Comparison of ENCODE assay signal across 9 cellular contexts in the genomic region with DNA sequence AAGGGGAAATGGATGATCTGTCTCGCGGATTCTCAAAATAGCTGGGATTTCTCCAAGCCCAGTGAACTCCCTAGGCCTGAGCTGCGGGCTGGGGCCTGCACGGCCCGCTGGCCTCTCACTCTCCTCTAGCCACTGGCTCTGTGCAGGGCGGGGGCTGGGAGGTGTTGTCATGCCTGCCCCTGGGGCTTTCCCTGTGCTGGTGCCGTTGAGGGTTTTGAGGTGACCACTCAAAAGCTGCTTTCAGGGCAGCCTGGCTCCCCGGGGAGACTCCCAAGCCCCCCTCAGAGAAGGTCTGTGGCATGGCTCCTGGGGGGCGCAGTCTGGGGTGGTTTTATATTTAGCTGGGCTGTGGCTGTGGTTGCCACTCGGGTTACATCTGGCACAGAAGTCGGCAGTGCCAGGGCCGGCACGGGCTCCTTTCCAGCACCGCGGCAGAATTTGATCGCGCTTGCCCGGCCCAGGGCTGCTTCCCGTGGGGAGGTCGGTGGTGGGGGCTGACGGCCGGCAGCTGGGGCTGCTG. TPM values are rescaled to one million over a fixed set of nuclear protein-coding genes. Genes with fewer than 3 reads are reported as not detected.
A peak's percentile ranks its signal among the peaks of the same experiment; 100 is the strongest.
DNase-seq lines count a peak whose midpoint lies in the region; ATAC-seq, FAIRE-seq and TF ChIP-seq lines count a peak whose summit lies in the region.
"Had no signal": no experiment of that assay in that cellular context is flagged by ENCODE, and none has a peak within 500 bp of the region (broad histone marks: within the 10 kb centered on the region; RNA-seq: fewer than 3 reads in every experiment).

No MANE protein-coding gene starts in this region.

- no peak overlapping the region for H3K9ac ChIP-seq in H1 (replicated peaks in 1 of 4; ENCODE audit: extremely low read depth in 1 of 4, low read depth in 3 of 4, low read length in 3 of 4)

- no peak for TF ChIP-seq RAD21 in H1 (IDR thresholded peaks at IDR 0.05 in 1 of 2, conservative IDR thresholded peaks at IDR 0.05 in 1 of 2; ENCODE audit: low read depth in 2 of 2, low read length in 2 of 2)

- H4K5ac ChIP-seq in H1 (ENCODE audit: insufficient read length, low read depth, low read length): no peak overlapping the region

- H3K14ac ChIP-seq in H1 (ENCODE audit: insufficient read length): no peak overlapping the region

- H2AK5ac ChIP-seq in H1 (ENCODE audit: low read depth, low read length): no peak overlapping the region

- H3K79me1 ChIP-seq in H1 (ENCODE audit: low read depth, low read length): peaks cover 7% of the 10 kb centered on the region

- H3K23me2 ChIP-seq in H1 (ENCODE audit: low read depth, low read length): no peaks in the 10 kb centered on the region

- peaks cover 4 to 16% of the 10 kb centered on the region in 2 experiments for H4K20me1 ChIP-seq in H1 (replicated peaks in 1 of 2; ENCODE audit: control insufficient read depth in 1 of 2, insufficient read depth in 2 of 2, low read length in 2 of 2)

- TF ChIP-seq CTCF in NB4 (IDR thresholded peaks at IDR 0.05; ENCODE audit: low read depth, low read length) (no peak), H1 (IDR thresholded peaks at IDR 0.05; ENCODE audit: control extremely low read depth in 1 of 3, insufficient read depth in 1 of 3, low read depth in 1 of 3, low read length in 3 of 3) (no peak)

- H3K4me3 ChIP-seq in NB4 (ENCODE audit: low read depth, low read length) (no peak overlapping the region), H1 (ENCODE audit: extremely low read depth in 1 of 4, insufficient read depth in 2 of 4, low read depth in 3 of 4, low read length in 4 of 4) (no peak overlapping the region), thymus (ENCODE audit: low read length) (no peak overlapping the region)

- no peak overlapping the region for H2BK15ac ChIP-seq in H1 (ENCODE audit: low read length)

- CTCF ChIA-PET in H1 (lab: Charles Lee; ENCODE audit: partially characterized antibody): interaction anchor here (2.0 to 3.1 kb wide), 3 partner anchors 10 to 12 kb away, joined by 9 to 13 read pairs (median 10); a partner anchor contains a TSS

- H3K18ac ChIP-seq in H1 (ENCODE audit: extremely low read depth, low read length): peak overlapping the region; percentile 10

- no peak for ATAC-seq in HG02973 (IDR thresholded peaks at IDR 0.05; ENCODE audit: unreplicated experiment)
- ATAC-seq in HG03139 (IDR thresholded peaks at IDR 0.05; ENCODE audit: unreplicated experiment): no peak

- H2BK12ac ChIP-seq in H1 (ENCODE audit: low read depth, low read length): 0 out of 2 replicates have a peak overlapping the region, but pooled peaks have one; percentile 12

- no peak overlapping the region for H3K27ac ChIP-seq in H1 (ENCODE audit: low read depth, low read length)
- H3K27ac ChIP-seq in thymus (ENCODE audit: low read depth): peak overlapping the region; percentile 43

- no peak for TF ChIP-seq EP300 in H1 (IDR thresholded peaks at IDR 0.05; ENCODE audit: borderline replicate concordance in 1 of 2, low read depth in 2 of 2, low read length in 2 of 2)

- peak overlapping the region; percentile 66; the same call in 1 of the 2 replicates for H2BK5ac ChIP-seq in H1 (ENCODE audit: low read depth, low read length)

- no peak for FAIRE-seq in H1 (lab: Jason Lieb, UNC)
- FAIRE-seq: TTC549 had no signal

- DNase-seq in NB4 (ENCODE audit: low read depth) (peak; percentile 28), H1 (ENCODE audit: low read depth in 1 of 2, low spot score in 2 of 2) (no peak), medulla oblongata (ENCODE audit: extremely low spot score) (peak; percentile 70), foreskin melanocyte (no peak)

- H3K23ac ChIP-seq in H1 (ENCODE audit: insufficient read length): no peak overlapping the region

- POLR2A ChIA-PET in H1 (lab: Charles Lee; ENCODE audit: partially characterized antibody): interaction anchor here (0.6 to 3.2 kb wide), 2 partner anchors 11 to 58 kb away, joined by 3 to 11 read pairs; a partner anchor contains a TSS

- H3K27me3 ChIP-seq in H1 (replicated peaks in 1 of 4; ENCODE audit: control insufficient read depth in 3 of 4, extremely low read depth in 1 of 4, insufficient read depth in 3 of 4, low read length in 3 of 4) (no peaks in the 10 kb centered on the region), thymus (ENCODE audit: control insufficient read depth, insufficient read depth) (no peaks in the 10 kb centered on the region)

- no peaks in the 10 kb centered on the region for H3K9me3 ChIP-seq in H1 (ENCODE audit: insufficient read depth in 2 of 2, low read depth in 1 of 2, low read length in 1 of 2)
- peaks cover 1% of the 10 kb centered on the region for H3K9me3 ChIP-seq in thymus (ENCODE audit: control insufficient read depth)

- H3K4ac ChIP-seq in H1 (replicated peaks; ENCODE audit: insufficient read length, low read depth, low read length): no peak overlapping the region

- peaks cover 0 to 44% (median 38%) of the 10 kb centered on the region in 4 experiments; a peak in 6 of 7 replicates for H3K4me1 ChIP-seq in H1 (replicated peaks in 1 of 4; ENCODE audit: control insufficient read depth in 3 of 4, insufficient read depth in 4 of 4, low read length in 3 of 4)
- no peaks in the 10 kb centered on the region for H3K4me1 ChIP-seq in thymus (ENCODE audit: control insufficient read depth, insufficient read depth, low read length)

- H2BK120ac ChIP-seq in H1 (replicated peaks; ENCODE audit: low read depth, low read length): no peak overlapping the region

- H3K36me3 ChIP-seq in H1 (ENCODE audit: control insufficient read depth in 2 of 4, insufficient read depth in 4 of 4, low read length in 3 of 4): peaks cover 0 to 16% (median 6%) of the 10 kb centered on the region in 4 experiments; a peak in 3 of 8 replicates
- H3K36me3 ChIP-seq in thymus (ENCODE audit: control insufficient read depth, insufficient read depth): peaks cover 48% of the 10 kb centered on the region

- no peak for TF ChIP-seq POLR2A in NB4 (IDR thresholded peaks at IDR 0.05; ENCODE audit: extremely low read depth, insufficient read length)
- TF ChIP-seq POLR2A in H1 (IDR thresholded peaks at IDR 0.05; ENCODE audit: control extremely low read depth in 1 of 2, low read depth in 2 of 2, low read length in 2 of 2): no peak

- H3K79me2 ChIP-seq in H1 (ENCODE audit: control insufficient read depth in 1 of 2, insufficient read depth in 2 of 2, low read length in 2 of 2): peaks cover 0 to 25% of the 10 kb centered on the region in 2 experiments; a peak in 1 of 4 replicates

- H3K56ac ChIP-seq in H1 (replicated peaks; ENCODE audit: insufficient read length, low read depth, low read length): no peak overlapping the region

- 84% methylated on average over 20 of the region's 22 CpGs; no CpG with 5 or more reads in 1 of the 2 experiments for WGBS in H1 (ENCODE audit: extremely low coverage in 1 of 2, insufficient coverage in 1 of 2, insufficient read length in 1 of 2, insufficient replicate concordance in 2 of 2, low coverage in 1 of 2, low lambda C conversion rate in 2 of 2, missing lambda C conversion rate in 1 of 2), 2 experiments
- WGBS in thymus: 84% methylated on average over 22 of the region's 22 CpGs

- no peak overlapping the region for H4K91ac ChIP-seq in H1 (replicated peaks; ENCODE audit: insufficient read length, low read length)

- no peak overlapping the region; a peak in 1 of 4 replicates for H3K4me2 ChIP-seq in H1 (ENCODE audit: insufficient read depth in 1 of 2, low read depth in 2 of 2, low read length in 2 of 2)

- no peak overlapping the region for H2BK20ac ChIP-seq in H1 (ENCODE audit: low read length)

- peak overlapping the region; percentile 68 for H4K8ac ChIP-seq in H1 (ENCODE audit: extremely low read depth, insufficient read depth, low read length)

- no peak overlapping the region for H2AFZ ChIP-seq in H1 (ENCODE audit: low read length)

RNA-seq across cellular contexts. Expression of a gene that starts 10.0 kb away (rescaled TPM):
- total RNA-seq in H1 (2021; fragmentation: NEBNext Ultra II Directional; extraction: Animal tissue kit (Norgen Biotek cat#: 25700)): 151 and 161 TPM in 2 replicates
- polyA plus RNA-seq in H1 (2011; rRNA removed): 740 and 777 TPM in 2 replicates
- polyA plus RNA-seq in H1 (2011; cell fraction: cytosol; rRNA removed): 516 TPM
- polyA plus RNA-seq in H1 (2011; cell fraction: nucleus; rRNA removed): 409 TPM
- 92.3 to 278 TPM (median 228 TPM) in 4 replicates for polyA plus RNA-seq in H1 (2012, experiment 1 of 2)
- polyA plus RNA-seq in H1 (2012, experiment 2 of 2): 239 TPM
- 244 TPM for polyA plus RNA-seq in H1 (2013, experiment 1 of 2)
- polyA plus RNA-seq in H1 (2013, experiment 2 of 2): 241 TPM
- polyA minus RNA-seq in H1 (2011; rRNA and poly(A)+ RNA removed): 37.4 and 68.2 TPM in 2 replicates
- 113 TPM for polyA minus RNA-seq in H1 (2011; cell fraction: cytosol; rRNA and poly(A)+ RNA removed)
- polyA minus RNA-seq in H1 (2011; cell fraction: nucleus; rRNA and poly(A)+ RNA removed): 93.4 TPM
- 216 TPM for polyA plus RNA-seq in thymus

RNA-seq across cellular contexts. Expression of a gene that starts 21.0 kb away (rescaled TPM):
- not detected in 2 replicates for total RNA-seq in H1 (2021; fragmentation: NEBNext Ultra II Directional; extraction: Animal tissue kit (Norgen Biotek cat#: 25700))
- not detected in 2 replicates for polyA plus RNA-seq in H1 (2011; rRNA removed)
- polyA plus RNA-seq in H1 (2011; cell fraction: cytosol; rRNA removed): not detected
- polyA plus RNA-seq in H1 (2011; cell fraction: nucleus; rRNA removed): not detected
- not detected in 4 replicates for polyA plus RNA-seq in H1 (2012, experiment 1 of 2)
- polyA plus RNA-seq in H1 (2012, experiment 2 of 2): not detected
- 0.04 TPM for polyA plus RNA-seq in H1 (2013, experiment 1 of 2)
- polyA plus RNA-seq in H1 (2013, experiment 2 of 2): 0.09 TPM
- not detected in 2 replicates for polyA minus RNA-seq in H1 (2011; rRNA and poly(A)+ RNA removed)
- not detected for polyA minus RNA-seq in H1 (2011; cell fraction: cytosol; rRNA and poly(A)+ RNA removed)
- polyA minus RNA-seq in H1 (2011; cell fraction: nucleus; rRNA and poly(A)+ RNA removed): not detected
- 2.3 TPM for polyA plus RNA-seq in thymus
- total RNA-seq: dermis microvascular lymphatic vessel endothelial cell had no signal

RNA-seq across cellular contexts. Expression of a gene that starts 32.5 kb away (rescaled TPM):
- 172 and 179 TPM in 2 replicates for total RNA-seq in H1 (2021; fragmentation: NEBNext Ultra II Directional; extraction: Animal tissue kit (Norgen Biotek cat#: 25700))
- polyA plus RNA-seq in H1 (2011; rRNA removed) (405 and 439 TPM in 2 replicates), thymus (143 TPM)
- 162 TPM for polyA plus RNA-seq in H1 (2011; cell fraction: cytosol; rRNA removed)
- polyA plus RNA-seq in H1 (2011; cell fraction: nucleus; rRNA removed): 283 TPM
- polyA plus RNA-seq in H1 (2012, experiment 1 of 2): 145 to 221 TPM (median 207 TPM) in 4 replicates
- 342 TPM for polyA plus RNA-seq in H1 (2012, experiment 2 of 2)
- 342 TPM for polyA plus RNA-seq in H1 (2013, experiment 1 of 2)
- polyA plus RNA-seq in H1 (2013, experiment 2 of 2): 367 TPM
- polyA minus RNA-seq in H1 (2011; rRNA and poly(A)+ RNA removed): 119 and 162 TPM in 2 replicates
- polyA minus RNA-seq in H1 (2011; cell fraction: cytosol; rRNA and poly(A)+ RNA removed): 154 TPM
- polyA minus RNA-seq in H1 (2011; cell fraction: nucleus; rRNA and poly(A)+ RNA removed): 83.2 TPM

RNA-seq across cellular contexts. Expression of a gene that starts 43.7 kb away (rescaled TPM):
- 62.6 and 62.9 TPM in 2 replicates for total RNA-seq in H1 (2021; fragmentation: NEBNext Ultra II Directional; extraction: Animal tissue kit (Norgen Biotek cat#: 25700))
- polyA plus RNA-seq in H1 (2011; rRNA removed) (51.7 and 64.3 TPM in 2 replicates), thymus (65.0 TPM)
- 47.3 TPM for polyA plus RNA-seq in H1 (2011; cell fraction: cytosol; rRNA removed)
- 42.9 TPM for polyA plus RNA-seq in H1 (2011; cell fraction: nucleus; rRNA removed)
- polyA plus RNA-seq in H1 (2012, experiment 1 of 2): 50.1 to 59.1 TPM (median 56.6 TPM) in 4 replicates
- 62.1 TPM for polyA plus RNA-seq in H1 (2012, experiment 2 of 2)
- 29.4 TPM for polyA plus RNA-seq in H1 (2013, experiment 1 of 2)
- 31.6 TPM for polyA plus RNA-seq in H1 (2013, experiment 2 of 2)
- polyA minus RNA-seq in H1 (2011; rRNA and poly(A)+ RNA removed): 52.8 and 55.7 TPM in 2 replicates
- 23.5 TPM for polyA minus RNA-seq in H1 (2011; cell fraction: cytosol; rRNA and poly(A)+ RNA removed)
- polyA minus RNA-seq in H1 (2011; cell fraction: nucleus; rRNA and poly(A)+ RNA removed): 28.5 TPM

Comparison
In these comparisons a context has a peak if more than half of its experiments do, and no peak if none do; other contexts are left out.
1. DNase-seq: peak in NB4 (single experiment) and medulla oblongata (single experiment); none in H1 (0 of 2) and foreskin melanocyte (single experiment).